Comparison of ENCODE assay signal across 16 cellular contexts in genomic region chr1:224251741-224252146, GRCh38.
DNase-seq lines count a peak whose midpoint lies in the region; ATAC-seq and TF ChIP-seq lines count a peak whose summit lies in the region.
"Had no signal": no experiment of that assay in that cellular context is flagged by ENCODE, and none has a peak within 500 bp of the region (broad histone marks: within the 10 kb centered on the region; RNA-seq: fewer than 3 reads in every experiment).

No MANE protein-coding gene starts in this region.

- no peak overlapping the region for H3K4me3 Mint-ChIP-seq in activated naive CD4-positive, alpha-beta T cell treated with anti-CD3 and anti-CD28 coated beads, Interleukin-2, amount 10 ng/mL, durations not matched to agents 7 days and 5 days
- H3K4me3 Mint-ChIP-seq: activated naive CD4-positive, alpha-beta T cell treated with anti-CD3 and anti-CD28 coated beads for 36 hours; B cell had no signal

- peak overlapping the region; percentile 63 for H3K27ac Mint-ChIP-seq in activated naive CD4-positive, alpha-beta T cell treated with anti-CD3 and anti-CD28 coated beads, Interleukin-2, amount 10 ng/mL, durations not matched to agents 7 days and 5 days
- H3K27ac Mint-ChIP-seq: activated naive CD4-positive, alpha-beta T cell treated with anti-CD3 and anti-CD28 coated beads for 36 hours; B cell had no signal

- CTCF ChIA-PET in activated naive CD4-positive, alpha-beta T cell treated with anti-CD3 and anti-CD28 coated beads, Interleukin-2, amount 10 ng/mL, durations not matched to agents 7 days and 5 days (lab: Charles Lee) = no interaction called here

- H3K36me3 ChIP-seq in SJCRH30 (peaks cover 24% of the 10 kb centered on the region), psoas muscle (ENCODE audit: insufficient read depth in 1 of 2, low read depth in 1 of 2) (peaks cover 4 to 31% of the 10 kb centered on the region in 2 donors)

- H3K9me3 ChIP-seq in SJCRH30 (replicated peaks) = no peaks in the 10 kb centered on the region
- no peaks in the 10 kb centered on the region for H3K9me3 ChIP-seq in psoas muscle

- 55 to 76% (median 70%) methylated on average over 5 of the region's 5 CpGs for WGBS in psoas muscle, 3 donors

- no peak for DNase-seq in activated naive CD4-positive, alpha-beta T cell treated with anti-CD3 and anti-CD28 coated beads, Interleukin-2, amount 10 ng/mL, durations not matched to agents 7 days and 5 days
- no peak for DNase-seq in activated naive CD4-positive, alpha-beta T cell treated with Interleukin-2 at 50 U/mL for 16 hours
- DNase-seq in SJCRH30 (peak; percentile 24 to 63), fibroblast of pulmonary artery (ENCODE audit: low read depth) (peak; percentile 18), psoas muscle (no peak), EL (no peak)
- DNase-seq: activated CD4-positive, alpha-beta T cell treated with anti-CD3 and anti-CD28 coated beads for 48 hours; activated naive CD4-positive, alpha-beta T cell treated with anti-CD3 and anti-CD28 coated beads for 36 hours; aorta; central memory CD4-positive, alpha-beta T cell; NCI-H1694; stimulated activated CD4-positive, alpha-beta T cell treated with anti-CD3 and anti-CD28 coated beads, Interleukin-4, amount 100 ng/mL, for 4 hours had no signal

- H3K4me3 ChIP-seq in SJCRH30 (no peak overlapping the region), fibroblast of pulmonary artery (replicated peaks; ENCODE audit: low read depth, low read length) (no peak overlapping the region), psoas muscle (no peak overlapping the region)

- intact Hi-C loops in psoas muscle (cut with DNase I) = no loop called here

- H3K27me3 ChIP-seq in SJCRH30 (no peaks in the 10 kb centered on the region), psoas muscle (ENCODE audit: insufficient read depth in 3 of 3, low read length in 2 of 3) (no peaks in the 10 kb centered on the region)

- H3K36me3 Mint-ChIP-seq in activated naive CD4-positive, alpha-beta T cell treated with anti-CD3 and anti-CD28 coated beads, Interleukin-2, amount 10 ng/mL, durations not matched to agents 7 days and 5 days = peaks cover 30% of the 10 kb centered on the region

- H3K4me1 Mint-ChIP-seq in activated naive CD4-positive, alpha-beta T cell treated with anti-CD3 and anti-CD28 coated beads, Interleukin-2, amount 10 ng/mL, durations not matched to agents 7 days and 5 days = peaks cover 11% of the 10 kb centered on the region

- H3K27me3 Mint-ChIP-seq in activated naive CD4-positive, alpha-beta T cell treated with anti-CD3 and anti-CD28 coated beads, Interleukin-2, amount 10 ng/mL, durations not matched to agents 7 days and 5 days = no peaks in the 10 kb centered on the region
- H3K27me3 Mint-ChIP-seq: B cell had no signal

- no peak overlapping the region for H3K27ac ChIP-seq in SJCRH30
- peak overlapping the region; percentile 5 for H3K27ac ChIP-seq in psoas muscle

- TF ChIP-seq CTCF in fibroblast of pulmonary artery (IDR thresholded peaks at IDR 0.05; ENCODE audit: low read length, missing control alignments) (no peak), psoas muscle (IDR thresholded peaks at IDR 0.05) (no peak)

- H3K4me1 ChIP-seq in SJCRH30 (peaks cover 3% of the 10 kb centered on the region; the same call in 1 of the 2 replicates), psoas muscle (no peaks in the 10 kb centered on the region)

- H3K9me3 Mint-ChIP-seq in activated naive CD4-positive, alpha-beta T cell treated with anti-CD3 and anti-CD28 coated beads, Interleukin-2, amount 10 ng/mL, durations not matched to agents 7 days and 5 days = no peaks in the 10 kb centered on the region
- H3K9me3 Mint-ChIP-seq: activated naive CD4-positive, alpha-beta T cell treated with anti-CD3 and anti-CD28 coated beads for 36 hours had no signal

- ATAC-seq in psoas muscle (no peak), HG02970 (IDR thresholded peaks at IDR 0.05; ENCODE audit: low FRiP score, unreplicated experiment) (no peak), GM18870 (IDR thresholded peaks at IDR 0.05; ENCODE audit: unreplicated experiment) (no peak)
- ATAC-seq: esophagus mucosa had no signal

Comparison
In these comparisons a context has a peak if more than half of its experiments do, and no peak if none do; other contexts are left out.
1. DNase-seq: peak in SJCRH30 (2 of 2) and fibroblast of pulmonary artery (single experiment); none in activated naive CD4-positive, alpha-beta T cell treated with anti-CD3 and anti-CD28 coated beads, Interleukin-2, amount 10 ng/mL, durations not matched to agents 7 days and 5 days (single experiment), activated naive CD4-positive, alpha-beta T cell treated with Interleukin-2 at 50 U/mL for 16 hours (single experiment), psoas muscle (0 of 2) and EL (single experiment).